Comparison of ENCODE assay signal across 1 cellular context in genomic region chr11:65182258-65183170, GRCh38.
A peak's percentile ranks its signal among the peaks of the same experiment; 100 is the strongest.
TF ChIP-seq lines count a peak whose summit lies in the region.

No MANE protein-coding gene starts in this region.

TF ChIP-seq in K562, 482 proteins besides CTCF, POLR2A, EP300 and RAD21 (continued from another document and continues in another):
- TF ChIP-seq ZBTB40 (IDR thresholded peaks at IDR 0.05) (no peak), ZBTB40 (CRISPR knock-in tag; IDR thresholded peaks at IDR 0.05) (no peak), NFXL1 (CRISPR knock-in tag; IDR thresholded peaks at IDR 0.05) (no peak), FOXK2 (conservative IDR thresholded peaks at IDR 0.05 in 1 of 2, IDR thresholded peaks at IDR 0.05 in 1 of 2; ENCODE audit: low read depth in 2 of 2) (no peak), RERE (CRISPR knock-in tag; IDR thresholded peaks at IDR 0.05; ENCODE audit: borderline replicate concordance) (no peak), ZNF655 (CRISPR knock-in tag; IDR thresholded peaks at IDR 0.05) (no peak), TEAD2 (tag; IDR thresholded peaks at IDR 0.05) (no peak), BACH1 (tag; IDR thresholded peaks at IDR 0.05) (no peak), NBN (IDR thresholded peaks at IDR 0.05; ENCODE audit: low read depth) (no peak), RB1 (IDR thresholded peaks at IDR 0.05; ENCODE audit: low read depth) (no peak), ZNF134 (CRISPR knock-in tag; conservative IDR thresholded peaks at IDR 0.05) (no peak), NKRF (IDR thresholded peaks at IDR 0.05; ENCODE audit: borderline replicate concordance) (no peak), USF1 (CRISPR knock-in tag; IDR thresholded peaks at IDR 0.05) (peak; percentile 64), CREM (IDR thresholded peaks at IDR 0.05; ENCODE audit: low read depth) (no peak), MNT (conservative IDR thresholded peaks at IDR 0.05) (no peak), RAD51 (IDR thresholded peaks at IDR 0.05; ENCODE audit: borderline replicate concordance, low read depth) (peak; percentile 10; the same call in 1 of the 2 replicates), ZNF79 (CRISPR knock-in tag; IDR thresholded peaks at IDR 0.05; ENCODE audit: low read depth) (no peak), MAFF (IDR thresholded peaks at IDR 0.05; ENCODE audit: low read length) (no peak), ZNF197 (CRISPR knock-in tag; IDR thresholded peaks at IDR 0.05; ENCODE audit: low read depth) (no peak), NONO (IDR thresholded peaks at IDR 0.05; ENCODE audit: low read depth in 2 of 2, low read length in 1 of 2) (no peak), TSC22D4 (tag; IDR thresholded peaks at IDR 0.05) (no peak), CTBP1 (IDR thresholded peaks at IDR 0.05; ENCODE audit: borderline replicate concordance) (no peak), BCL6 (CRISPR knock-in tag; IDR thresholded peaks at IDR 0.05) (no peak), CTCFL (IDR thresholded peaks at IDR 0.05; ENCODE audit: borderline replicate concordance, insufficient read depth, low read depth, low read length, poor library complexity, severe bottlenecking) (no peak), PREB (CRISPR knock-in tag; IDR thresholded peaks at IDR 0.05) (0 out of 2 replicates have a peak, but pooled peaks have one; percentile 71), NFIC (IDR thresholded peaks at IDR 0.05) (peak; percentile 52), EHMT2 (IDR thresholded peaks at IDR 0.05) (no peak), ZNF639 (CRISPR knock-in tag; conservative IDR thresholded peaks at IDR 0.05 in 1 of 2, IDR thresholded peaks at IDR 0.05 in 1 of 2) (no peak), NR4A1 (CRISPR knock-in tag; IDR thresholded peaks at IDR 0.05) (no peak), NR4A1 (tag; IDR thresholded peaks at IDR 0.05) (no peak), ZFX (CRISPR knock-in tag; IDR thresholded peaks at IDR 0.05) (peak; percentile 54)
